ENCODE assay signal across 9 cellular contexts in the genomic region with DNA sequence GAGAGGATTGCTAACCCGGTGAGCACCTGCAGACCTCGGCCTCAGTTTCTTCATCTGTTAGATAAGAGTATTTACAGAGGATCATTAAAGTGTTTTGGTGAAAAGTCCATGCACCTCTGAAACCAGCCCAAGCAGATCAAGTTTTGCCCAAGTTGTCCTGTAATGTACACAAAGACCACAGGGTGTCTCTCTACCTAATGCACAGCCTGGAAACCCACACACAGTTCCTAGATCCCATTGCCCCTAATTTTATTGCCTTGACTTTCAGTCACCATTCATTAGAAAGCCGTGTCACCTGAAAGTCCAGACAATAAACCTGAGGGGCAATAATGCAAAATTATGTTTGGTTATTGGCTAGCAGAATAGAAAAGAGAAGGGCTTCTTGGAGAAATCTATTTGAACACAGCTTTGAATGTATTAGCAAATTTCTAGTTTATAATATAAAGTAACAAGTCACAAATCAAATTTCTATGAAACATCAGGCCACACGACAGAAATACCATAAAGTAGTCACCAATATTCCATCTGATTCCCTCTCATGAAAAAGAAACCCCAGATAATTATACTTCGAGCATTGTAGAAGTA.
DNase-seq lines count a peak whose midpoint lies in the region; ATAC-seq and TF ChIP-seq lines count a peak whose summit lies in the region.
"Had no signal": no experiment of that assay in that cellular context is flagged by ENCODE, and none has a peak within 500 bp of the region (broad histone marks: within the 10 kb centered on the region; RNA-seq: fewer than 3 reads in every experiment).

No MANE protein-coding gene starts in this region.

- no peak overlapping the region for H3K27ac Mint-ChIP-seq in memory B cell
- H3K27ac Mint-ChIP-seq in activated T-helper 2 cell treated with anti-CD3 and anti-CD28 coated beads, Interferon-gamma antibody, Interleukin-2, Interleukin-4, amounts not matched to agents 10 μg/mL and 5 μg/mL and 100 μg/mL, durations not matched to agents 14 hours and 24 hours and 36 hours = no peak overlapping the region

- no peaks in the 10 kb centered on the region for H3K27me3 ChIP-seq in colonic mucosa

- no peaks in the 10 kb centered on the region for H3K9me3 ChIP-seq in colonic mucosa

- peaks cover 3% of the 10 kb centered on the region for H3K27me3 Mint-ChIP-seq in memory B cell
- no peaks in the 10 kb centered on the region for H3K27me3 Mint-ChIP-seq in activated T-helper 2 cell treated with anti-CD3 and anti-CD28 coated beads, Interferon-gamma antibody, Interleukin-2, Interleukin-4, amounts not matched to agents 10 μg/mL and 5 μg/mL and 100 μg/mL, durations not matched to agents 14 hours and 24 hours and 36 hours (ENCODE audit: low read depth)
- H3K27me3 Mint-ChIP-seq: CD8-positive, alpha-beta memory T cell had no signal

- intact Hi-C loops in colonic mucosa (cut with DNase I) = loop anchor here (5.0 kb wide), 1 partner anchor 380 kb away; no protein-coding TSS in a partner anchor
- intact Hi-C loops in activated T-helper 2 cell treated with anti-CD3 and anti-CD28 coated beads, Interferon-gamma antibody, Interleukin-2, Interleukin-4, amounts not matched to agents 10 μg/mL and 5 μg/mL and 100 μg/mL, durations not matched to agents 14 hours and 24 hours and 36 hours (cut with micrococcal nuclease) = loop anchor here (10.0 kb wide), 1 partner anchor 223 kb away; no protein-coding TSS in a partner anchor

- H3K36me3 Mint-ChIP-seq in memory B cell = no peaks in the 10 kb centered on the region
- H3K36me3 Mint-ChIP-seq in activated T-helper 2 cell treated with anti-CD3 and anti-CD28 coated beads, Interferon-gamma antibody, Interleukin-2, Interleukin-4, amounts not matched to agents 10 μg/mL and 5 μg/mL and 100 μg/mL, durations not matched to agents 14 hours and 24 hours and 36 hours (ENCODE audit: low read depth) = peaks cover 66% of the 10 kb centered on the region

- no peaks in the 10 kb centered on the region for H3K9me3 Mint-ChIP-seq in memory B cell
- H3K9me3 Mint-ChIP-seq in activated T-helper 2 cell treated with anti-CD3 and anti-CD28 coated beads, Interferon-gamma antibody, Interleukin-2, Interleukin-4, amounts not matched to agents 10 μg/mL and 5 μg/mL and 100 μg/mL, durations not matched to agents 14 hours and 24 hours and 36 hours = no peaks in the 10 kb centered on the region
- H3K9me3 Mint-ChIP-seq: CD8-positive, alpha-beta memory T cell had no signal

- H3K4me3 ChIP-seq in colonic mucosa = no peak overlapping the region

- no peak overlapping the region for H3K9ac ChIP-seq in colonic mucosa (ENCODE audit: low read depth in 2 of 2, low read length in 2 of 2)

- no peaks in the 10 kb centered on the region for H3K4me1 ChIP-seq in colonic mucosa

- no peak overlapping the region for H3K27ac ChIP-seq in colonic mucosa

- peak; percentile 42 for TF ChIP-seq CTCF in colonic mucosa (IDR thresholded peaks at IDR 0.05)

- H3K4me1 Mint-ChIP-seq in memory B cell = no peaks in the 10 kb centered on the region
- H3K4me1 Mint-ChIP-seq in activated T-helper 2 cell treated with anti-CD3 and anti-CD28 coated beads, Interferon-gamma antibody, Interleukin-2, Interleukin-4, amounts not matched to agents 10 μg/mL and 5 μg/mL and 100 μg/mL, durations not matched to agents 14 hours and 24 hours and 36 hours (ENCODE audit: low read depth) = peaks cover 70% of the 10 kb centered on the region

- peak; percentile 10 to 14 for DNase-seq in SHP77 (lab: John Stamatoyannopoulos, UW)
- DNase-seq in SHP77 treated with DMSO at 0.1 percent for 48 hours (lab: John Stamatoyannopoulos, UW) = no peak
- DNase-seq in NCI-H82 treated with DMSO at 0.1 percent for 48 hours (lab: John Stamatoyannopoulos, UW; ENCODE audit: unreplicated experiment) = peak; percentile 42
- peak; percentile 27 for DNase-seq in colonic mucosa
- no peak for DNase-seq in memory B cell (ENCODE audit: low spot score in 2 of 2)
- DNase-seq in activated T-helper 2 cell treated with anti-CD3 and anti-CD28 coated beads, Interferon-gamma antibody, Interleukin-2, Interleukin-4, amounts not matched to agents 10 μg/mL and 5 μg/mL and 100 μg/mL, durations not matched to agents 14 hours and 24 hours and 36 hours (ENCODE audit: low spot score) = no peak
- DNase-seq in ecto neural progenitor cell (ENCODE audit: low spot score) = no peak

- no peak overlapping the region for H3K4me3 Mint-ChIP-seq in memory B cell
- no peak overlapping the region for H3K4me3 Mint-ChIP-seq in activated T-helper 2 cell treated with anti-CD3 and anti-CD28 coated beads, Interferon-gamma antibody, Interleukin-2, Interleukin-4, amounts not matched to agents 10 μg/mL and 5 μg/mL and 100 μg/mL, durations not matched to agents 14 hours and 24 hours and 36 hours (ENCODE audit: low read depth)
- H3K4me3 Mint-ChIP-seq: CD8-positive, alpha-beta memory T cell had no signal

- peak; percentile 31 for ATAC-seq in HG02870 (IDR thresholded peaks at IDR 0.05; ENCODE audit: unreplicated experiment)
- ATAC-seq in memory B cell (ENCODE audit: low read depth) = peak; percentile 37

- no peaks in the 10 kb centered on the region for H3K36me3 ChIP-seq in colonic mucosa

Comparison
In these comparisons a context has a peak if more than half of its experiments do, and no peak if none do; other contexts are left out.
1. DNase-seq: peak in SHP77 (2 of 2), NCI-H82 treated with DMSO at 0.1 percent for 48 hours (single experiment) and colonic mucosa (single experiment); none in SHP77 treated with DMSO at 0.1 percent for 48 hours (single experiment), memory B cell (0 of 2), activated T-helper 2 cell treated with anti-CD3 and anti-CD28 coated beads, Interferon-gamma antibody, Interleukin-2, Interleukin-4, amounts not matched to agents 10 μg/mL and 5 μg/mL and 100 μg/mL, durations not matched to agents 14 hours and 24 hours and 36 hours (single experiment) and ecto neural progenitor cell (single experiment).